ENCODE assay signal across 24 cellular contexts in genomic region chr5:69261034-69261433, GRCh38. TPM values are rescaled to one million over a fixed set of nuclear protein-coding genes. Genes with fewer than 3 reads are reported as not detected.
DNase-seq lines count a peak whose midpoint lies in the region; ATAC-seq and TF ChIP-seq lines count a peak whose summit lies in the region.
"Had no signal": no experiment of that assay in that cellular context is flagged by ENCODE, and none has a peak within 500 bp of the region (broad histone marks: within the 10 kb centered on the region; RNA-seq: fewer than 3 reads in every experiment).

No MANE protein-coding gene starts in this region.

- H3K9me3 Mint-ChIP-seq in CD4-positive, alpha-beta T cell = no peaks in the 10 kb centered on the region
- H3K9me3 Mint-ChIP-seq: activated naive CD8-positive, alpha-beta T cell treated with anti-CD3 and anti-CD28 coated beads, Interleukin-2, amount 10 ng/mL, durations not matched to agents 7 days and 5 days; activated T-helper 2 cell treated with anti-CD3 and anti-CD28 coated beads, Interferon-gamma antibody, Interleukin-2, Interleukin-4, amounts not matched to agents 10 μg/mL and 5 μg/mL and 100 μg/mL, durations not matched to agents 14 hours and 24 hours and 36 hours; brain; CD4-positive, alpha-beta memory T cell had no signal

- in situ Hi-C loops in GM23248 (cut with MboI) = no loop called here

- DNase-seq in GM23248 (peak; percentile 46), SJSA1 (ENCODE audit: low read depth in 1 of 2, low spot score in 2 of 2) (peak in 1 of 2 experiments; percentile 14), fibroblast of lung (ENCODE audit: low read depth in 2 of 2) (peak; percentile 20 to 61), pulmonary artery endothelial cell (ENCODE audit: low read depth, low spot score) (peak; percentile 32), middle frontal gyrus (ENCODE audit: extremely low spot score, low spot score) (no peak), pons (ENCODE audit: low spot score) (no peak)
- DNase-seq in CD4-positive, alpha-beta T cell = no peak
- DNase-seq: activated CD4-positive, alpha-beta T cell treated with anti-CD3 and anti-CD28 coated beads, Interleukin-2, amount 50 U/mL, for 1 hour; activated CD8-positive, alpha-beta memory T cell treated with anti-CD3 and anti-CD28 coated beads, Interleukin-2, amount 10 ng/mL, durations not matched to agents 7 days and 5 days; activated naive CD8-positive, alpha-beta T cell treated with anti-CD3 and anti-CD28 coated beads, Interleukin-2, amount 10 ng/mL, durations not matched to agents 7 days and 5 days; CD4-positive, alpha-beta memory T cell; effector CD4-positive, alpha-beta T cell; GF-D8; Karpas-422; kidney; lower lobe of right lung; NCI-H1048; NCI-H1930; NCI-H526 treated with DMSO at 0.1 percent for 48 hours; stomach; tibial artery had no signal

- H3F3A ChIP-seq in GM23248 (ENCODE audit: insufficient read depth) = peaks cover 18% of the 10 kb centered on the region; the same call in 1 of the 2 replicates

- WGBS in GM23248 (ENCODE audit: low coverage in 1 of 2, low lambda C conversion rate in 2 of 2, missing lambda C conversion rate in 2 of 2), 2 experiments = 100% methylated on average over 1 of the region's 1 CpG

- TF ChIP-seq CTCF in fibroblast of lung (conservative IDR thresholded peaks at IDR 0.05 in 1 of 2, IDR thresholded peaks at IDR 0.05 in 1 of 2; ENCODE audit: low read depth in 1 of 2, low read length in 2 of 2) = no peak
- no peak for TF ChIP-seq CTCF in CD4-positive, alpha-beta T cell (IDR thresholded peaks at IDR 0.05)

- no peaks in the 10 kb centered on the region for H3K9me3 ChIP-seq in GM23248 (ENCODE audit: low read depth)
- no peaks in the 10 kb centered on the region for H3K9me3 ChIP-seq in SJSA1 (replicated peaks)
- H3K9me3 ChIP-seq in fibroblast of lung (ENCODE audit: control insufficient read depth, insufficient read depth, low read depth, low read length) = no peaks in the 10 kb centered on the region
- H3K9me3 ChIP-seq in CD4-positive, alpha-beta T cell (ENCODE audit: control insufficient read depth, low read length) = no peaks in the 10 kb centered on the region
- H3K9me3 ChIP-seq: lower lobe of right lung, prostate gland, stomach, tibial artery had no signal

- H3K36me3 ChIP-seq in GM23248 (ENCODE audit: low read depth) (peaks cover 65% of the 10 kb centered on the region), SJSA1 (peaks cover 88% of the 10 kb centered on the region), fibroblast of lung (ENCODE audit: control insufficient read depth, insufficient read depth, low read length) (peaks cover 6% of the 10 kb centered on the region)
- H3K36me3 ChIP-seq: prostate gland had no signal

- CTCF ChIA-PET in CD4-positive, alpha-beta T cell (lab: Charles Lee) = no interaction called here

- no peaks in the 10 kb centered on the region for H3K27me3 Mint-ChIP-seq in CD4-positive, alpha-beta T cell
- H3K27me3 Mint-ChIP-seq: activated CD8-positive, alpha-beta memory T cell treated with anti-CD3 and anti-CD28 coated beads, Interleukin-2, amount 10 ng/mL, durations not matched to agents 7 days and 5 days; activated naive CD8-positive, alpha-beta T cell treated with anti-CD3 and anti-CD28 coated beads, Interleukin-2, amount 10 ng/mL, durations not matched to agents 7 days and 5 days; brain; CD4-positive, alpha-beta memory T cell had no signal

- ATAC-seq in CD4-positive, alpha-beta T cell (ENCODE audit: poor library complexity) = no peak
- ATAC-seq: activated CD8-positive, alpha-beta memory T cell treated with anti-CD3 and anti-CD28 coated beads, Interleukin-2, amount 10 ng/mL, durations not matched to agents 7 days and 5 days; lower lobe of right lung had no signal

- H3K4me2 ChIP-seq in GM23248 (ENCODE audit: unreplicated experiment) (peak overlapping the region; percentile 14), fibroblast of lung (ENCODE audit: extremely low read depth, insufficient read depth, low read length) (no peak overlapping the region)

- H3K9ac ChIP-seq in GM23248 = no peak overlapping the region
- no peak overlapping the region for H3K9ac ChIP-seq in fibroblast of lung (ENCODE audit: insufficient read depth, low read length)

- H3K36me3 Mint-ChIP-seq in CD4-positive, alpha-beta T cell (ENCODE audit: low read depth) = peaks cover 92% of the 10 kb centered on the region

- no peaks in the 10 kb centered on the region for H3K4me1 Mint-ChIP-seq in CD4-positive, alpha-beta T cell (ENCODE audit: low read depth)
- H3K4me1 Mint-ChIP-seq: activated CD8-positive, alpha-beta memory T cell treated with anti-CD3 and anti-CD28 coated beads, Interleukin-2, amount 10 ng/mL, durations not matched to agents 7 days and 5 days; activated naive CD8-positive, alpha-beta T cell treated with anti-CD3 and anti-CD28 coated beads, Interleukin-2, amount 10 ng/mL, durations not matched to agents 7 days and 5 days; brain had no signal

- POLR2A ChIA-PET in CD4-positive, alpha-beta T cell (lab: Charles Lee) = no interaction called here

- intact Hi-C loops in CD4-positive, alpha-beta T cell (cut with DNase I, micrococcal nuclease) = no loop called here

- H3K27me3 ChIP-seq in GM23248 (replicated peaks; ENCODE audit: insufficient read depth) = no peaks in the 10 kb centered on the region
- no peaks in the 10 kb centered on the region for H3K27me3 ChIP-seq in SJSA1 (replicated peaks)
- no peaks in the 10 kb centered on the region for H3K27me3 ChIP-seq in fibroblast of lung (ENCODE audit: control insufficient read depth, insufficient read depth, low read length)
- no peaks in the 10 kb centered on the region for H3K27me3 ChIP-seq in CD4-positive, alpha-beta T cell (ENCODE audit: control insufficient read depth, insufficient read depth, low read length)
- H3K27me3 ChIP-seq: stomach, tibial artery had no signal

- no peaks in the 10 kb centered on the region for H4K20me1 ChIP-seq in GM23248 (ENCODE audit: insufficient read depth)
- no peaks in the 10 kb centered on the region for H4K20me1 ChIP-seq in fibroblast of lung (ENCODE audit: control insufficient read depth, extremely low read depth, insufficient read depth, low read length)

- H3K9me2 ChIP-seq in GM23248 (ENCODE audit: insufficient read depth) = no peaks in the 10 kb centered on the region

- H3K27ac Mint-ChIP-seq in CD4-positive, alpha-beta T cell = no peak overlapping the region
- H3K27ac Mint-ChIP-seq: activated CD8-positive, alpha-beta memory T cell treated with anti-CD3 and anti-CD28 coated beads, Interleukin-2, amount 10 ng/mL, durations not matched to agents 7 days and 5 days; activated naive CD8-positive, alpha-beta T cell treated with anti-CD3 and anti-CD28 coated beads, Interleukin-2, amount 10 ng/mL, durations not matched to agents 7 days and 5 days; activated T-helper 2 cell treated with anti-CD3 and anti-CD28 coated beads, Interferon-gamma antibody, Interleukin-2, Interleukin-4, amounts not matched to agents 10 μg/mL and 5 μg/mL and 100 μg/mL, durations not matched to agents 14 hours and 24 hours and 36 hours had no signal

- H2AFZ ChIP-seq in GM23248 (no peak overlapping the region), fibroblast of lung (ENCODE audit: low read length) (no peak overlapping the region)

- no peak overlapping the region for H3K4me3 Mint-ChIP-seq in CD4-positive, alpha-beta T cell
- H3K4me3 Mint-ChIP-seq: activated CD8-positive, alpha-beta memory T cell treated with anti-CD3 and anti-CD28 coated beads, Interleukin-2, amount 10 ng/mL, durations not matched to agents 7 days and 5 days; activated naive CD8-positive, alpha-beta T cell treated with anti-CD3 and anti-CD28 coated beads, Interleukin-2, amount 10 ng/mL, durations not matched to agents 7 days and 5 days; brain; CD4-positive, alpha-beta memory T cell had no signal

- peaks cover 48% of the 10 kb centered on the region for H3K79me2 ChIP-seq in GM23248 (ENCODE audit: insufficient read depth)
- peaks cover 1% of the 10 kb centered on the region for H3K79me2 ChIP-seq in fibroblast of lung (ENCODE audit: control insufficient read depth, insufficient read depth, low read length)

- H3K4me3 ChIP-seq in GM23248 (no peak overlapping the region), SJSA1 (no peak overlapping the region), fibroblast of lung (replicated peaks in 1 of 4; ENCODE audit: control extremely low read depth in 1 of 4, insufficient read depth in 1 of 4, low read depth in 3 of 4, low read length in 4 of 4) (no peak overlapping the region)
- H3K4me3 ChIP-seq: lower lobe of right lung, prostate gland, stomach, tibial artery had no signal

- no peak overlapping the region; the same call in 1 of the 2 replicates for H3K27ac ChIP-seq in GM23248
- H3K27ac ChIP-seq in SJSA1 = 0 out of 2 replicates have a peak overlapping the region, but pooled peaks have one; percentile 4
- peak overlapping the region; percentile 45 for H3K27ac ChIP-seq in fibroblast of lung (ENCODE audit: insufficient read depth, low read length)
- H3K27ac ChIP-seq in CD4-positive, alpha-beta T cell (ENCODE audit: low read depth, low read length) = no peak overlapping the region
- H3K27ac ChIP-seq: lower lobe of right lung, prostate gland, stomach, tibial artery had no signal

- H3K4me1 ChIP-seq in GM23248 (ENCODE audit: insufficient read depth) (peaks cover 7% of the 10 kb centered on the region; the same call in 1 of the 2 replicates), SJSA1 (replicated peaks) (no peaks in the 10 kb centered on the region), fibroblast of lung (ENCODE audit: control insufficient read depth, extremely low read depth, insufficient read depth, low read length) (no peaks in the 10 kb centered on the region)
- H3K4me1 ChIP-seq: lower lobe of right lung, prostate gland, stomach, tibial artery had no signal

RNA-seq across cellular contexts. Expression of gene CDK7, which starts 26.3 kb away (rescaled TPM):
- 48.9 and 60.4 TPM in 2 replicates for total RNA-seq in GM23248 (2014; rRNA removed; shearing (Covaris generic))
- polyA plus RNA-seq in GM23248 (2016; fragmentation: Nextera tagmentation; extraction: Ambion mirVana) (55.7 and 58.9 TPM in 2 replicates), fibroblast of lung (67.7 and 95.4 TPM in 2 replicates)
- total RNA-seq in SJSA1 (2014; rRNA removed; shearing (Covaris generic)) = 50.0 and 57.6 TPM in 2 replicates
- total RNA-seq in fibroblast of lung (43.7 and 74.3 TPM in 2 replicates), pulmonary artery endothelial cell (64.9 and 77.6 TPM in 2 replicates)
- 89.7 and 121 TPM in 2 replicates for polyA plus RNA-seq in fibroblast of lung (2012)
- 8.9 and 44.0 TPM in 2 replicates for polyA minus RNA-seq in fibroblast of lung (ENCODE audit: low replicate concordance)
- total RNA-seq in CD4-positive, alpha-beta T cell = 10 to 100 TPM; 30.1 to 33.0 TPM

Comparison
In these comparisons a context has a peak if more than half of its experiments do, and no peak if none do; other contexts are left out.
1. DNase-seq: peak in GM23248 (single experiment), fibroblast of lung (2 of 2) and pulmonary artery endothelial cell (single experiment); none in middle frontal gyrus (single experiment), pons (single experiment) and CD4-positive, alpha-beta T cell (0 of 10).
2. H3K27ac ChIP-seq: peak in SJSA1 (single experiment) and fibroblast of lung (single experiment); none in GM23248 (single experiment) and CD4-positive, alpha-beta T cell (single experiment).